ENCODE assay signal across 1 cellular context in the genomic region with DNA sequence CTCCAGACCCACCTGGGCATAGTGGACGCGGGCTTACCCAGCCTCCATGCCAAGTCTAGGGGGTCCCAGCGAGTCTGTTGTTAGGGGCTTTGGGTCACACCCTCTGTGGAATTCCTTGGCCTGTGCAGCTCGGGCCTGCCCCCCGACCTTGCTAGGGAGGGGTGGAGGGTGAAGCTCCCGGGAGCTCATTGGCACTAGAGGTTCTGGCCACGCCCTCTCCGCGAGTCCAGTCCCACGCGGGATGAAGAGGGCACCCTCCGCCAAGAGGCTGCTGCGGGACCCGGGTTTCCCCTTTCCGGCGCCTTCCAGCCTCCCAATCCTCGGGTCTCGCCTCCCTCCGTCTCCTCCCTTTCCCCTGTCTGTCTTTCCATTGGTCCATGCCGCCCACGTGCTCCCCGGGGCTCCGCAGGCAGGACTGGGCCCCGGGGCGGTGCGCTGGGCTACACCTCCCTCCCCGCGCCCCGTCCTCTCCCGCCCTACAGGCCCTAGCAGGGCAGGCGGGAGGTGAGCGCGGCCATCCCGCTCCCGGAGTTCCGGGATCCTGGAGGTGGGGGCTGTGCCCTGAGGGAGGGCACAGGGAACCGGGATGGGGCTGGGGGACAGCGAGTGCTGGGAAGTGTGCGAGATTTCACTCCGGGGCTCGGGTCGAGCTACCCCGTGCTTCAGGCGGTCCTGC.
TF ChIP-seq lines count a peak whose summit lies in the region.

No MANE protein-coding gene starts in this region.

TF ChIP-seq in WTC11, 78 proteins besides CTCF, POLR2A, EP300 and RAD21 (continued from another document):
- TF ChIP-seq NFYB (CRISPR knock-in tag; conservative IDR thresholded peaks at IDR 0.05; ENCODE audit: low read depth) (peak; percentile 77), NFATC4 (CRISPR knock-in tag; IDR thresholded peaks at IDR 0.05) (no peak), CREM (CRISPR knock-in tag; IDR thresholded peaks at IDR 0.05) (no peak; the same call in 1 of the 2 replicates), SP1 (CRISPR knock-in tag; conservative IDR thresholded peaks at IDR 0.05) (peak; percentile 83)
- TF ChIP-seq, protein P1, sequence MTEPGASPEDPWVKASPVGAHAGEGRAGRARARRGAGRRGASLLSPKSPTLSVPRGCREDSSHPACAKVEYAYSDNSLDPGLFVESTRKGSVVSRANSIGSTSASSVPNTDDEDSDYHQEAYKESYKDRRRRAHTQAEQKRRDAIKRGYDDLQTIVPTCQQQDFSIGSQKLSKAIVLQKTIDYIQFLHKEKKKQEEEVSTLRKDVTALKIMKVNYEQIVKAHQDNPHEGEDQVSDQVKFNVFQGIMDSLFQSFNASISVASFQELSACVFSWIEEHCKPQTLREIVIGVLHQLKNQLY (CRISPR knock-in tag; IDR thresholded peaks at IDR 0.05): peak; percentile 14; the same call in 1 of the 2 replicates
- TF ChIP-seq, protein P2, sequence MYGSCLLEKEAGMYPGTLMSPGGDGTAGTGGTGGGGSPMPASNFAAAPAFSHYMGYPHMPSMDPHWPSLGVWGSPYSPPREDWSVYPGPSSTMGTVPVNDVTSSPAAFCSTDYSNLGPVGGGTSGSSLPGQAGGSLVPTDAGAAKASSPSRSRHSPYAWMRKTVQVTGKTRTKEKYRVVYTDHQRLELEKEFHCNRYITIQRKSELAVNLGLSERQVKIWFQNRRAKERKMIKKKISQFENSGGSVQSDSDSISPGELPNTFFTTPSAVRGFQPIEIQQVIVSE (CRISPR knock-in tag; IDR thresholded peaks at IDR 0.05; ENCODE audit: borderline replicate concordance): no peak
